ENCODE assay signal across 1 cellular context in the genomic region with DNA sequence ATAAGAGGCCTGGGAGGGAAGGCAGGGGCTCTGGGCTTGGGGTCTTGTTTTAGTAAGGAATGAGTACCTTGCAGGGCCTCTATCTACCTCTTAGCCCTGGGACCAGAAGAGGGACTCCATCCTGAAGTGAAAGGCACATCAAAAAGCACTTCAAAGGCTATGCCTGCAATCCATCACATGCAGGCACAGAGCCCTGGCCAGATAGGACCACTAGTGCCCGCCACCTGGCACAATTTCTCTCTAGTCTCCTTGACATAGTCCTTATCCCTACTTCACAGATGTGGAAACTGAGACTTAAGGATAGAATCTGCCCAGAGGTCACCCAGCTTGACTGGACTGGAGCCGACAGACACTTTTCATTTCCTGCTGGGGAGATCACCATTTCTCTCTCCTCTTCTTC.
TF ChIP-seq lines count a peak whose summit lies in the region.

No MANE protein-coding gene starts in this region.

TF ChIP-seq in IMR-90, 13 proteins besides CTCF, POLR2A, EP300 and RAD21 (continued from another document):
- TF ChIP-seq FOS (IDR thresholded peaks at IDR 0.05; ENCODE audit: low read depth, low read length), result no peak
- TF ChIP-seq RCOR1 (IDR thresholded peaks at IDR 0.05; ENCODE audit: insufficient replicate concordance, low read length), result no peak
- TF ChIP-seq RFX5 (IDR thresholded peaks at IDR 0.05; ENCODE audit: low read depth, low read length), result no peak
- TF ChIP-seq CHD1 (IDR thresholded peaks at IDR 0.05; ENCODE audit: low read depth, low read length), result no peak
- TF ChIP-seq NFE2L2 (IDR thresholded peaks at IDR 0.05; ENCODE audit: low read depth, low read length), result no peak
- no peak for TF ChIP-seq MXI1 (IDR thresholded peaks at IDR 0.05; ENCODE audit: borderline replicate concordance, low read depth, low read length)
- TF ChIP-seq BHLHE40 (IDR thresholded peaks at IDR 0.05; ENCODE audit: low read depth, low read length), result no peak
- TF ChIP-seq, protein P1, sequence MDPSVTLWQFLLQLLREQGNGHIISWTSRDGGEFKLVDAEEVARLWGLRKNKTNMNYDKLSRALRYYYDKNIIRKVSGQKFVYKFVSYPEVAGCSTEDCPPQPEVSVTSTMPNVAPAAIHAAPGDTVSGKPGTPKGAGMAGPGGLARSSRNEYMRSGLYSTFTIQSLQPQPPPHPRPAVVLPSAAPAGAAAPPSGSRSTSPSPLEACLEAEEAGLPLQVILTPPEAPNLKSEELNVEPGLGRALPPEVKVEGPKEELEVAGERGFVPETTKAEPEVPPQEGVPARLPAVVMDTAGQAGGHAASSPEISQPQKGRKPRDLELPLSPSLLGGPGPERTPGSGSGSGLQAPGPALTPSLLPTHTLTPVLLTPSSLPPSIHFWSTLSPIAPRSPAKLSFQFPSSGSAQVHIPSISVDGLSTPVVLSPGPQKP (IDR thresholded peaks at IDR 0.05; ENCODE audit: borderline replicate concordance, low read depth, low read length), result no peak
- TF ChIP-seq SMC3 (IDR thresholded peaks at IDR 0.05; ENCODE audit: low read depth, low read length), result no peak
- no peak for TF ChIP-seq MAFK (IDR thresholded peaks at IDR 0.05; ENCODE audit: low read depth, low read length)
- TF ChIP-seq CEBPB (IDR thresholded peaks at IDR 0.05; ENCODE audit: low read depth, low read length), result no peak
- TF ChIP-seq, protein P2, sequence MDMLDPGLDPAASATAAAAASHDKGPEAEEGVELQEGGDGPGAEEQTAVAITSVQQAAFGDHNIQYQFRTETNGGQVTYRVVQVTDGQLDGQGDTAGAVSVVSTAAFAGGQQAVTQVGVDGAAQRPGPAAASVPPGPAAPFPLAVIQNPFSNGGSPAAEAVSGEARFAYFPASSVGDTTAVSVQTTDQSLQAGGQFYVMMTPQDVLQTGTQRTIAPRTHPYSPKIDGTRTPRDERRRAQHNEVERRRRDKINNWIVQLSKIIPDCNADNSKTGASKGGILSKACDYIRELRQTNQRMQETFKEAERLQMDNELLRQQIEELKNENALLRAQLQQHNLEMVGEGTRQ (IDR thresholded peaks at IDR 0.05; ENCODE audit: low read depth, low read length), result no peak
